ENCODE assay signal across 1 cellular context in genomic region chr2:216078776-216079175, GRCh38.
TF ChIP-seq lines count a peak whose summit lies in the region.

No MANE protein-coding gene starts in this region.

TF ChIP-seq in HepG2, 621 proteins besides CTCF, POLR2A, EP300 and RAD21 (continued from another document and continues in another):
- TF ChIP-seq, protein P1, sequence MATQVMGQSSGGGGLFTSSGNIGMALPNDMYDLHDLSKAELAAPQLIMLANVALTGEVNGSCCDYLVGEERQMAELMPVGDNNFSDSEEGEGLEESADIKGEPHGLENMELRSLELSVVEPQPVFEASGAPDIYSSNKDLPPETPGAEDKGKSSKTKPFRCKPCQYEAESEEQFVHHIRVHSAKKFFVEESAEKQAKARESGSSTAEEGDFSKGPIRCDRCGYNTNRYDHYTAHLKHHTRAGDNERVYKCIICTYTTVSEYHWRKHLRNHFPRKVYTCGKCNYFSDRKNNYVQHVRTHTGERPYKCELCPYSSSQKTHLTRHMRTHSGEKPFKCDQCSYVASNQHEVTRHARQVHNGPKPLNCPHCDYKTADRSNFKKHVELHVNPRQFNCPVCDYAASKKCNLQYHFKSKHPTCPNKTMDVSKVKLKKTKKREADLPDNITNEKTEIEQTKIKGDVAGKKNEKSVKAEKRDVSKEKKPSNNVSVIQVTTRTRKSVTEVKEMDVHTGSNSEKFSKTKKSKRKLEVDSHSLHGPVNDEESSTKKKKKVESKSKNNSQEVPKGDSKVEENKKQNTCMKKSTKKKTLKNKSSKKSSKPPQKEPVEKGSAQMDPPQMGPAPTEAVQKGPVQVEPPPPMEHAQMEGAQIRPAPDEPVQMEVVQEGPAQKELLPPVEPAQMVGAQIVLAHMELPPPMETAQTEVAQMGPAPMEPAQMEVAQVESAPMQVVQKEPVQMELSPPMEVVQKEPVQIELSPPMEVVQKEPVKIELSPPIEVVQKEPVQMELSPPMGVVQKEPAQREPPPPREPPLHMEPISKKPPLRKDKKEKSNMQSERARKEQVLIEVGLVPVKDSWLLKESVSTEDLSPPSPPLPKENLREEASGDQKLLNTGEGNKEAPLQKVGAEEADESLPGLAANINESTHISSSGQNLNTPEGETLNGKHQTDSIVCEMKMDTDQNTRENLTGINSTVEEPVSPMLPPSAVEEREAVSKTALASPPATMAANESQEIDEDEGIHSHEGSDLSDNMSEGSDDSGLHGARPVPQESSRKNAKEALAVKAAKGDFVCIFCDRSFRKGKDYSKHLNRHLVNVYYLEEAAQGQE (IDR thresholded peaks at IDR 0.05; ENCODE audit: borderline replicate concordance in 1 of 2, low read depth in 1 of 2, low read length in 2 of 2), result peak in 1 of 2 experiments; percentile 57; a peak in 1 of 4 replicates
- TF ChIP-seq ZNF468 (CRISPR knock-in tag; IDR thresholded peaks at IDR 0.05) (no peak), SP1 (IDR thresholded peaks at IDR 0.05) (no peak), SP1 (CRISPR knock-in tag; IDR thresholded peaks at IDR 0.05) (peak; percentile 32; the same call in 1 of the 2 replicates), IRF1 (CRISPR knock-in tag; IDR thresholded peaks at IDR 0.05; ENCODE audit: low read depth) (no peak), RORA (CRISPR knock-in tag; IDR thresholded peaks at IDR 0.05) (peak; percentile 93; the same call in 1 of the 2 replicates), ZFY (CRISPR knock-in tag; IDR thresholded peaks at IDR 0.05) (no peak), SMARCE1 (IDR thresholded peaks at IDR 0.05; ENCODE audit: borderline replicate concordance) (0 out of 2 replicates have a peak, but pooled peaks have one; percentile 62), FOXP4 (CRISPR knock-in tag; IDR thresholded peaks at IDR 0.05) (peak; percentile 77), ZNF34 (CRISPR knock-in tag; IDR thresholded peaks at IDR 0.05; ENCODE audit: borderline replicate concordance) (no peak), RBM22 (optimal IDR thresholded peaks at IDR 0.05; ENCODE audit: low read length) (peak; percentile 63), HOXA5 (CRISPR knock-in tag; IDR thresholded peaks at IDR 0.05) (peak; percentile 86; the same call in 1 of the 2 replicates), HES4 (CRISPR knock-in tag; IDR thresholded peaks at IDR 0.05; ENCODE audit: borderline replicate concordance) (no peak), MAZ (IDR thresholded peaks at IDR 0.05; ENCODE audit: borderline replicate concordance, low read depth, low read length) (no peak), MAZ (CRISPR knock-in tag; IDR thresholded peaks at IDR 0.05; ENCODE audit: low read depth) (0 out of 2 replicates have a peak, but pooled peaks have one; percentile 44), PAWR (CRISPR knock-in tag; IDR thresholded peaks at IDR 0.05; ENCODE audit: borderline replicate concordance) (no peak), FOXA1 (IDR thresholded peaks at IDR 0.05) (no peak), FOXA1 (CRISPR knock-in tag; IDR thresholded peaks at IDR 0.05) (peak; percentile 84), ZNF569 (CRISPR knock-in tag; IDR thresholded peaks at IDR 0.05; ENCODE audit: borderline replicate concordance) (no peak), CERS6 (CRISPR knock-in tag; IDR thresholded peaks at IDR 0.05) (no peak), SETDB1 (CRISPR knock-in tag; IDR thresholded peaks at IDR 0.05; ENCODE audit: borderline replicate concordance) (no peak), TFDP2 (CRISPR knock-in tag; IDR thresholded peaks at IDR 0.05) (peak; percentile 74), SRSF9 (IDR thresholded peaks at IDR 0.05; ENCODE audit: borderline replicate concordance, insufficient read depth, low read depth, low read length, poor library complexity, severe bottlenecking) (no peak), TBX3 (IDR thresholded peaks at IDR 0.05; ENCODE audit: borderline replicate concordance) (peak; percentile 69; the same call in 1 of the 2 replicates), TRIM22 (IDR thresholded peaks at IDR 0.05) (no peak), ZSCAN25 (CRISPR knock-in tag; IDR thresholded peaks at IDR 0.05) (0 out of 2 replicates have a peak, but pooled peaks have one; percentile 38), ARID2 (CRISPR knock-in tag; IDR thresholded peaks at IDR 0.05; ENCODE audit: borderline replicate concordance) (peak; percentile 76; the same call in 1 of the 2 replicates), RCOR2 (CRISPR knock-in tag; IDR thresholded peaks at IDR 0.05) (peak; percentile 100), EED (CRISPR knock-in tag; IDR thresholded peaks at IDR 0.05) (no peak), GMEB2 (CRISPR knock-in tag; IDR thresholded peaks at IDR 0.05; ENCODE audit: low read depth) (0 out of 2 replicates have a peak, but pooled peaks have one; percentile 48), TBX2 (CRISPR knock-in tag; IDR thresholded peaks at IDR 0.05; ENCODE audit: borderline replicate concordance) (peak; percentile 3; the same call in 1 of the 2 replicates), ATF3 (CRISPR knock-in tag; IDR thresholded peaks at IDR 0.05) (peak; percentile 82)
- TF ChIP-seq, protein P2, sequence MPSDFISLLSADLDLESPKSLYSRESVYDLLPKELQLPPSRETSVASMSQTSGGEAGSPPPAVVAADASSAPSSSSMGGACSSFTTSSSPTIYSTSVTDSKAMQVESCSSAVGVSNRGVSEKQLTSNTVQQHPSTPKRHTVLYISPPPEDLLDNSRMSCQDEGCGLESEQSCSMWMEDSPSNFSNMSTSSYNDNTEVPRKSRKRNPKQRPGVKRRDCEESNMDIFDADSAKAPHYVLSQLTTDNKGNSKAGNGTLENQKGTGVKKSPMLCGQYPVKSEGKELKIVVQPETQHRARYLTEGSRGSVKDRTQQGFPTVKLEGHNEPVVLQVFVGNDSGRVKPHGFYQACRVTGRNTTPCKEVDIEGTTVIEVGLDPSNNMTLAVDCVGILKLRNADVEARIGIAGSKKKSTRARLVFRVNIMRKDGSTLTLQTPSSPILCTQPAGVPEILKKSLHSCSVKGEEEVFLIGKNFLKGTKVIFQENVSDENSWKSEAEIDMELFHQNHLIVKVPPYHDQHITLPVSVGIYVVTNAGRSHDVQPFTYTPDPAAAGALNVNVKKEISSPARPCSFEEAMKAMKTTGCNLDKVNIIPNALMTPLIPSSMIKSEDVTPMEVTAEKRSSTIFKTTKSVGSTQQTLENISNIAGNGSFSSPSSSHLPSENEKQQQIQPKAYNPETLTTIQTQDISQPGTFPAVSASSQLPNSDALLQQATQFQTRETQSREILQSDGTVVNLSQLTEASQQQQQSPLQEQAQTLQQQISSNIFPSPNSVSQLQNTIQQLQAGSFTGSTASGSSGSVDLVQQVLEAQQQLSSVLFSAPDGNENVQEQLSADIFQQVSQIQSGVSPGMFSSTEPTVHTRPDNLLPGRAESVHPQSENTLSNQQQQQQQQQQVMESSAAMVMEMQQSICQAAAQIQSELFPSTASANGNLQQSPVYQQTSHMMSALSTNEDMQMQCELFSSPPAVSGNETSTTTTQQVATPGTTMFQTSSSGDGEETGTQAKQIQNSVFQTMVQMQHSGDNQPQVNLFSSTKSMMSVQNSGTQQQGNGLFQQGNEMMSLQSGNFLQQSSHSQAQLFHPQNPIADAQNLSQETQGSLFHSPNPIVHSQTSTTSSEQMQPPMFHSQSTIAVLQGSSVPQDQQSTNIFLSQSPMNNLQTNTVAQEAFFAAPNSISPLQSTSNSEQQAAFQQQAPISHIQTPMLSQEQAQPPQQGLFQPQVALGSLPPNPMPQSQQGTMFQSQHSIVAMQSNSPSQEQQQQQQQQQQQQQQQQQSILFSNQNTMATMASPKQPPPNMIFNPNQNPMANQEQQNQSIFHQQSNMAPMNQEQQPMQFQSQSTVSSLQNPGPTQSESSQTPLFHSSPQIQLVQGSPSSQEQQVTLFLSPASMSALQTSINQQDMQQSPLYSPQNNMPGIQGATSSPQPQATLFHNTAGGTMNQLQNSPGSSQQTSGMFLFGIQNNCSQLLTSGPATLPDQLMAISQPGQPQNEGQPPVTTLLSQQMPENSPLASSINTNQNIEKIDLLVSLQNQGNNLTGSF (CRISPR knock-in tag; IDR thresholded peaks at IDR 0.05), result no peak
- TF ChIP-seq, protein P3, sequence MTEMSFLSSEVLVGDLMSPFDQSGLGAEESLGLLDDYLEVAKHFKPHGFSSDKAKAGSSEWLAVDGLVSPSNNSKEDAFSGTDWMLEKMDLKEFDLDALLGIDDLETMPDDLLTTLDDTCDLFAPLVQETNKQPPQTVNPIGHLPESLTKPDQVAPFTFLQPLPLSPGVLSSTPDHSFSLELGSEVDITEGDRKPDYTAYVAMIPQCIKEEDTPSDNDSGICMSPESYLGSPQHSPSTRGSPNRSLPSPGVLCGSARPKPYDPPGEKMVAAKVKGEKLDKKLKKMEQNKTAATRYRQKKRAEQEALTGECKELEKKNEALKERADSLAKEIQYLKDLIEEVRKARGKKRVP (CRISPR knock-in tag; IDR thresholded peaks at IDR 0.05), result peak in 1 of 2 experiments; percentile 98; a peak in 2 of 4 replicates
